Comparison of ENCODE assay signal across 13 cellular contexts in the genomic region with DNA sequence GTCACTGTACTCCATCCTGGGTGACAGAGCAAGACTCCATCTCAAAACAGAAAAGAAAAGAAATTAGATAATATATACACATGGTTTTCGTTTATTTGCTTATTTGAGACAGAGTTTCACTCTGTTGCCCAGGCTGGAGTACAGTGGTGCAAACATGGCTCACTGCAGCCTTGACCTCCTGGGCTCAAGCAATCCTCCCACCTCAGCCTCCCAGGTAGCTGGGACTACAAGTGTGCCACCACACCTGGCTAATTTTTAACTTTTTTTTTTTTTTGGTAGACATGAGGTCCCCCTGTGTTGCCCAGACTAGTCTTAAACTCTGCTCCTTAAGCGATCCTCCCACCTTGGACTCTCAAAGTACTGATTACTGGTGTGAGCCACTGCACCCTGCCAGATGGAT. TPM values are rescaled to one million over a fixed set of nuclear protein-coding genes. Genes with fewer than 3 reads are reported as not detected.
"Had no signal": no experiment of that assay in that cellular context is flagged by ENCODE, and none has a peak within 500 bp of the region (broad histone marks: within the 10 kb centered on the region; RNA-seq: fewer than 3 reads in every experiment).

No MANE protein-coding gene starts in this region.

RNA-seq across cellular contexts. Expression of gene MIPOL1, which starts 11.9 kb away (rescaled TPM):
- total RNA-seq: activated B cell treated with CpG ODN at 0.5 μM for 24 hours; activated CD4-positive, alpha-beta T cell treated with anti-CD3 and anti-CD28 coated beads, Interleukin-2, amount 10 ng/mL, durations not matched to agents 24 days and 14 days; activated CD4-positive, alpha-beta T cell treated with anti-CD3 and anti-CD28 coated beads, Interleukin-2, amount 10 ng/mL, durations not matched to agents 7 days and 5 days; activated CD8-positive, alpha-beta memory T cell treated with anti-CD3 and anti-CD28 coated beads for 36 hours; activated CD8-positive, alpha-beta memory T cell treated with anti-CD3 and anti-CD28 coated beads, Interleukin-2, amount 10 ng/mL, durations not matched to agents 7 days and 5 days; activated CD8-positive, alpha-beta T cell treated with anti-CD3 and anti-CD28 coated beads for 36 hours; activated CD8-positive, alpha-beta T cell treated with anti-CD3 and anti-CD28 coated beads, Interleukin-2, amount 10 ng/mL, durations not matched to agents 7 days and 5 days; T-helper 2 cell treated with Interferon-gamma antibody and Interleukin-4, amounts not matched to agents 100 ng/mL and 5 ng/mL, for 36 hours had no signal

RNA-seq across cellular contexts. Expression of gene SLC25A21, which starts 37.2 kb away (rescaled TPM):
- total RNA-seq: activated B cell treated with CpG ODN at 0.5 μM for 24 hours; activated CD4-positive, alpha-beta memory T cell treated with anti-CD3 and anti-CD28 coated beads for 36 hours; activated CD4-positive, alpha-beta memory T cell treated with anti-CD3 and anti-CD28 coated beads, Interleukin-2, amount 10 ng/mL, durations not matched to agents 7 days and 5 days; activated CD4-positive, alpha-beta T cell treated with anti-CD3 and anti-CD28 coated beads for 36 hours; activated CD4-positive, alpha-beta T cell treated with anti-CD3 and anti-CD28 coated beads, Interleukin-2, amount 10 ng/mL, durations not matched to agents 24 days and 14 days; activated CD4-positive, alpha-beta T cell treated with anti-CD3 and anti-CD28 coated beads, Interleukin-2, amount 10 ng/mL, durations not matched to agents 7 days and 5 days; activated CD8-positive, alpha-beta memory T cell treated with anti-CD3 and anti-CD28 coated beads for 36 hours; activated CD8-positive, alpha-beta memory T cell treated with anti-CD3 and anti-CD28 coated beads, Interleukin-2, amount 10 ng/mL, durations not matched to agents 7 days and 5 days; activated CD8-positive, alpha-beta T cell treated with anti-CD3 and anti-CD28 coated beads for 36 hours; activated CD8-positive, alpha-beta T cell treated with anti-CD3 and anti-CD28 coated beads, Interleukin-2, amount 10 ng/mL, durations not matched to agents 7 days and 5 days; T-helper 1 cell treated with Interleukin-12 subunit alpha and Interleukin-12 subunit beta and Interleukin-4 antibody, amounts not matched to agents 30 ng/mL and 1 ng/mL, for 36 hours; T-helper 17 cell; T-helper 2 cell treated with Interferon-gamma antibody and Interleukin-4, amounts not matched to agents 100 ng/mL and 5 ng/mL, for 36 hours had no signal
